1 cellular context compared by ENCODE assay signal in the genomic region with DNA sequence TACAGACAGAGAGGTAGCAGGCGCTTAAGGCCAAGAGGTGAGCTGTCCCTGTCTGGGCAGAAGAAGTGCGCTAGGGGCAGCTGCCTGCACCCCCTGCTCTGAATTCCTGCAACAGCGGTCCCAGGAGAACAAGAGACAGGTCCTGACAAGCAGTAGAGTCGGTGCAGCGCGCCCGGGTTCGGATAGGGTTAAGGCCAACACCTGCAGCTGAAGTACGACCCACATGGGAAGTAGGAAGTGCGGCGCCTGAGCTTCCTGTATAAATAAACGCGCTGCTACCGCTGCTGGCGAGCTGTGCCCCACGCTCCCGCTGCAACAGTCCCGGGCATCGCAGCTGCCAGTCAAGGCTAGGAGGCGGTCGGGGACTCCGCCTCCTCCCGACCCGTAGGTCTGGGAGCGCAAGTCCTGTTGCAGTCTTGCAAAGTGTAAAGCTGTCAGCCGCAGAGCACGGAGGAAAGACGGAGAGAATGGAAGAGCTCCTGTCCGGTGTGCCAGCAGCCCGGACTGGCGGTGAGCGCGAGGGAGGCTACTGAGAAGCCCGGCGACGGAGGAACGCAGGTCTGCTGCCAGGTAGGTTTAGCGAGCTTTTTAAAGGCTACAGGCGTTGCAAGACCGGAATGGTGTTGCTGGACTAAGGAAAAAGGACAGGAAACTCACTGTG.
A peak's percentile ranks its signal among the peaks of the same experiment; 100 is the strongest.
TF ChIP-seq lines count a peak whose summit lies in the region.

A gene (plus strand): TSS at position 290 of the 661 bp plus-strand sequence. CDS start 12,185 bp downstream, outside the sequence.

TF ChIP-seq in HepG2, 621 proteins besides CTCF, POLR2A, EP300 and RAD21 (continued from another document and continues in another):
- TF ChIP-seq, protein P1, sequence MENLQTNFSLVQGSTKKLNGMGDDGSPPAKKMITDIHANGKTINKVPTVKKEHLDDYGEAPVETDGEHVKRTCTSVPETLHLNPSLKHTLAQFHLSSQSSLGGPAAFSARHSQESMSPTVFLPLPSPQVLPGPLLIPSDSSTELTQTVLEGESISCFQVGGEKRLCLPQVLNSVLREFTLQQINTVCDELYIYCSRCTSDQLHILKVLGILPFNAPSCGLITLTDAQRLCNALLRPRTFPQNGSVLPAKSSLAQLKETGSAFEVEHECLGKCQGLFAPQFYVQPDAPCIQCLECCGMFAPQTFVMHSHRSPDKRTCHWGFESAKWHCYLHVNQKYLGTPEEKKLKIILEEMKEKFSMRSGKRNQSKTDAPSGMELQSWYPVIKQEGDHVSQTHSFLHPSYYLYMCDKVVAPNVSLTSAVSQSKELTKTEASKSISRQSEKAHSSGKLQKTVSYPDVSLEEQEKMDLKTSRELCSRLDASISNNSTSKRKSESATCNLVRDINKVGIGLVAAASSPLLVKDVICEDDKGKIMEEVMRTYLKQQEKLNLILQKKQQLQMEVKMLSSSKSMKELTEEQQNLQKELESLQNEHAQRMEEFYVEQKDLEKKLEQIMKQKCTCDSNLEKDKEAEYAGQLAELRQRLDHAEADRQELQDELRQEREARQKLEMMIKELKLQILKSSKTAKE (CRISPR knock-in tag; IDR thresholded peaks at IDR 0.05; ENCODE audit: borderline replicate concordance), result peak; percentile 88; the same call in 1 of the 2 replicates
- peak; percentile 47 for TF ChIP-seq ZNF430 (CRISPR knock-in tag; IDR thresholded peaks at IDR 0.05)
- TF ChIP-seq ZNF550 (CRISPR knock-in tag; IDR thresholded peaks at IDR 0.05; ENCODE audit: borderline replicate concordance), result no peak
- no peak for TF ChIP-seq ZNF180 (CRISPR knock-in tag; IDR thresholded peaks at IDR 0.05; ENCODE audit: borderline replicate concordance, low read depth)
- TF ChIP-seq, protein P2, sequence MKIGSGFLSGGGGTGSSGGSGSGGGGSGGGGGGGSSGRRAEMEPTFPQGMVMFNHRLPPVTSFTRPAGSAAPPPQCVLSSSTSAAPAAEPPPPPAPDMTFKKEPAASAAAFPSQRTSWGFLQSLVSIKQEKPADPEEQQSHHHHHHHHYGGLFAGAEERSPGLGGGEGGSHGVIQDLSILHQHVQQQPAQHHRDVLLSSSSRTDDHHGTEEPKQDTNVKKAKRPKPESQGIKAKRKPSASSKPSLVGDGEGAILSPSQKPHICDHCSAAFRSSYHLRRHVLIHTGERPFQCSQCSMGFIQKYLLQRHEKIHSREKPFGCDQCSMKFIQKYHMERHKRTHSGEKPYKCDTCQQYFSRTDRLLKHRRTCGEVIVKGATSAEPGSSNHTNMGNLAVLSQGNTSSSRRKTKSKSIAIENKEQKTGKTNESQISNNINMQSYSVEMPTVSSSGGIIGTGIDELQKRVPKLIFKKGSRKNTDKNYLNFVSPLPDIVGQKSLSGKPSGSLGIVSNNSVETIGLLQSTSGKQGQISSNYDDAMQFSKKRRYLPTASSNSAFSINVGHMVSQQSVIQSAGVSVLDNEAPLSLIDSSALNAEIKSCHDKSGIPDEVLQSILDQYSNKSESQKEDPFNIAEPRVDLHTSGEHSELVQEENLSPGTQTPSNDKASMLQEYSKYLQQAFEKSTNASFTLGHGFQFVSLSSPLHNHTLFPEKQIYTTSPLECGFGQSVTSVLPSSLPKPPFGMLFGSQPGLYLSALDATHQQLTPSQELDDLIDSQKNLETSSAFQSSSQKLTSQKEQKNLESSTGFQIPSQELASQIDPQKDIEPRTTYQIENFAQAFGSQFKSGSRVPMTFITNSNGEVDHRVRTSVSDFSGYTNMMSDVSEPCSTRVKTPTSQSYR (CRISPR knock-in tag; IDR thresholded peaks at IDR 0.05; ENCODE audit: borderline replicate concordance), result peak; percentile 9; the same call in 1 of the 2 replicates
- no peak for TF ChIP-seq HMGA1 (CRISPR knock-in tag; conservative IDR thresholded peaks at IDR 0.05)
- TF ChIP-seq, protein P3, sequence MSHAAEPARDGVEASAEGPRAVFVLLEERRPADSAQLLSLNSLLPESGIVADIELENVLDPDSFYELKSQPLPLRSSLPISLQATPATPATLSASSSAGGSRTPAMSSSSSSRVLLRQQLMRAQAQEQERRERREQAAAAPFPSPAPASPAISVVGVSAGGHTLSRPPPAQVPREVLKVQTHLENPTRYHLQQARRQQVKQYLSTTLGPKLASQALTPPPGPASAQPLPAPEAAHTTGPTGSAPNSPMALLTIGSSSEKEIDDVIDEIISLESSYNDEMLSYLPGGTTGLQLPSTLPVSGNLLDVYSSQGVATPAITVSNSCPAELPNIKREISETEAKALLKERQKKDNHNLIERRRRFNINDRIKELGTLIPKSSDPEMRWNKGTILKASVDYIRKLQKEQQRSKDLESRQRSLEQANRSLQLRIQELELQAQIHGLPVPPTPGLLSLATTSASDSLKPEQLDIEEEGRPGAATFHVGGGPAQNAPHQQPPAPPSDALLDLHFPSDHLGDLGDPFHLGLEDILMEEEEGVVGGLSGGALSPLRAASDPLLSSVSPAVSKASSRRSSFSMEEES (CRISPR knock-in tag; IDR thresholded peaks at IDR 0.05), result peak; percentile 26; the same call in 1 of the 2 replicates
- peak; percentile 58 for TF ChIP-seq IKZF4 (CRISPR knock-in tag; IDR thresholded peaks at IDR 0.05; ENCODE audit: borderline replicate concordance, low read depth, not compliant biosample characterization)
- TF ChIP-seq SP1 (IDR thresholded peaks at IDR 0.05), result no peak
- 0 out of 2 replicates have a peak, but pooled peaks have one; percentile 51 for TF ChIP-seq SP1 (CRISPR knock-in tag; IDR thresholded peaks at IDR 0.05)
- TF ChIP-seq MAFF (IDR thresholded peaks at IDR 0.05; ENCODE audit: low read depth, low read length), result no peak
- TF ChIP-seq ZNF644 (CRISPR knock-in tag; IDR thresholded peaks at IDR 0.05; ENCODE audit: low read depth), result no peak
- TF ChIP-seq JUN (CRISPR knock-in tag; IDR thresholded peaks at IDR 0.05), result peak; percentile 48; the same call in 1 of the 2 replicates
- TF ChIP-seq LCORL (IDR thresholded peaks at IDR 0.05), result no peak
- peak; percentile 90 for TF ChIP-seq LCORL (CRISPR knock-in tag; IDR thresholded peaks at IDR 0.05)
- TF ChIP-seq, protein P4, sequence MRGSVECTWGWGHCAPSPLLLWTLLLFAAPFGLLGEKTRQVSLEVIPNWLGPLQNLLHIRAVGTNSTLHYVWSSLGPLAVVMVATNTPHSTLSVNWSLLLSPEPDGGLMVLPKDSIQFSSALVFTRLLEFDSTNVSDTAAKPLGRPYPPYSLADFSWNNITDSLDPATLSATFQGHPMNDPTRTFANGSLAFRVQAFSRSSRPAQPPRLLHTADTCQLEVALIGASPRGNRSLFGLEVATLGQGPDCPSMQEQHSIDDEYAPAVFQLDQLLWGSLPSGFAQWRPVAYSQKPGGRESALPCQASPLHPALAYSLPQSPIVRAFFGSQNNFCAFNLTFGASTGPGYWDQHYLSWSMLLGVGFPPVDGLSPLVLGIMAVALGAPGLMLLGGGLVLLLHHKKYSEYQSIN (CRISPR knock-in tag; IDR thresholded peaks at IDR 0.05; ENCODE audit: borderline replicate concordance), result no peak
- no peak for TF ChIP-seq ZNF775 (CRISPR knock-in tag; IDR thresholded peaks at IDR 0.05; ENCODE audit: borderline replicate concordance)
- peak; percentile 85; the same call in 1 of the 2 replicates for TF ChIP-seq FOXC1 (CRISPR knock-in tag; IDR thresholded peaks at IDR 0.05; ENCODE audit: borderline replicate concordance)
- TF ChIP-seq NONO (IDR thresholded peaks at IDR 0.05), result no peak
- peak; percentile 95 for TF ChIP-seq NONO (CRISPR knock-in tag; conservative IDR thresholded peaks at IDR 0.05)
- TF ChIP-seq, protein P5, sequence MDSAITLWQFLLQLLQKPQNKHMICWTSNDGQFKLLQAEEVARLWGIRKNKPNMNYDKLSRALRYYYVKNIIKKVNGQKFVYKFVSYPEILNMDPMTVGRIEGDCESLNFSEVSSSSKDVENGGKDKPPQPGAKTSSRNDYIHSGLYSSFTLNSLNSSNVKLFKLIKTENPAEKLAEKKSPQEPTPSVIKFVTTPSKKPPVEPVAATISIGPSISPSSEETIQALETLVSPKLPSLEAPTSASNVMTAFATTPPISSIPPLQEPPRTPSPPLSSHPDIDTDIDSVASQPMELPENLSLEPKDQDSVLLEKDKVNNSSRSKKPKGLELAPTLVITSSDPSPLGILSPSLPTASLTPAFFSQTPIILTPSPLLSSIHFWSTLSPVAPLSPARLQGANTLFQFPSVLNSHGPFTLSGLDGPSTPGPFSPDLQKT (CRISPR knock-in tag; IDR thresholded peaks at IDR 0.05; ENCODE audit: borderline replicate concordance), result no peak
- TF ChIP-seq, protein P6, sequence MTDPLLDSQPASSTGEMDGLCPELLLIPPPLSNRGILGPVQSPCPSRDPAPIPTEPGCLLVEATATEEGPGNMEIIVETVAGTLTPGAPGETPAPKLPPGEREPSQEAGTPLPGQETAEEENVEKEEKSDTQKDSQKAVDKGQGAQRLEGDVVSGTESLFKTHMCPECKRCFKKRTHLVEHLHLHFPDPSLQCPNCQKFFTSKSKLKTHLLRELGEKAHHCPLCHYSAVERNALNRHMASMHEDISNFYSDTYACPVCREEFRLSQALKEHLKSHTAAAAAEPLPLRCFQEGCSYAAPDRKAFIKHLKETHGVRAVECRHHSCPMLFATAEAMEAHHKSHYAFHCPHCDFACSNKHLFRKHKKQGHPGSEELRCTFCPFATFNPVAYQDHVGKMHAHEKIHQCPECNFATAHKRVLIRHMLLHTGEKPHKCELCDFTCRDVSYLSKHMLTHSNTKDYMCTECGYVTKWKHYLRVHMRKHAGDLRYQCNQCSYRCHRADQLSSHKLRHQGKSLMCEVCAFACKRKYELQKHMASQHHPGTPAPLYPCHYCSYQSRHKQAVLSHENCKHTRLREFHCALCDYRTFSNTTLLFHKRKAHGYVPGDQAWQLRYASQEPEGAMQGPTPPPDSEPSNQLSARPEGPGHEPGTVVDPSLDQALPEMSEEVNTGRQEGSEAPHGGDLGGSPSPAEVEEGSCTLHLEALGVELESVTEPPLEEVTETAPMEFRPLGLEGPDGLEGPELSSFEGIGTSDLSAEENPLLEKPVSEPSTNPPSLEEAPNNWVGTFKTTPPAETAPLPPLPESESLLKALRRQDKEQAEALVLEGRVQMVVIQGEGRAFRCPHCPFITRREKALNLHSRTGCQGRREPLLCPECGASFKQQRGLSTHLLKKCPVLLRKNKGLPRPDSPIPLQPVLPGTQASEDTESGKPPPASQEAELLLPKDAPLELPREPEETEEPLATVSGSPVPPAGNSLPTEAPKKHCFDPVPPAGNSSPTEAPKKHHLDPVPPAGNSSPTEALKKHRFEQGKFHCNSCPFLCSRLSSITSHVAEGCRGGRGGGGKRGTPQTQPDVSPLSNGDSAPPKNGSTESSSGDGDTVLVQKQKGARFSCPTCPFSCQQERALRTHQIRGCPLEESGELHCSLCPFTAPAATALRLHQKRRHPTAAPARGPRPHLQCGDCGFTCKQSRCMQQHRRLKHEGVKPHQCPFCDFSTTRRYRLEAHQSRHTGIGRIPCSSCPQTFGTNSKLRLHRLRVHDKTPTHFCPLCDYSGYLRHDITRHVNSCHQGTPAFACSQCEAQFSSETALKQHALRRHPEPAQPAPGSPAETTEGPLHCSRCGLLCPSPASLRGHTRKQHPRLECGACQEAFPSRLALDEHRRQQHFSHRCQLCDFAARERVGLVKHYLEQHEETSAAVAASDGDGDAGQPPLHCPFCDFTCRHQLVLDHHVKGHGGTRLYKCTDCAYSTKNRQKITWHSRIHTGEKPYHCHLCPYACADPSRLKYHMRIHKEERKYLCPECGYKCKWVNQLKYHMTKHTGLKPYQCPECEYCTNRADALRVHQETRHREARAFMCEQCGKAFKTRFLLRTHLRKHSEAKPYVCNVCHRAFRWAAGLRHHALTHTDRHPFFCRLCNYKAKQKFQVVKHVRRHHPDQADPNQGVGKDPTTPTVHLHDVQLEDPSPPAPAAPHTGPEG (CRISPR knock-in tag; IDR thresholded peaks at IDR 0.05), result no peak; the same call in 1 of the 2 replicates
- TF ChIP-seq RARA (CRISPR knock-in tag; IDR thresholded peaks at IDR 0.05), result peak; percentile 55
- TF ChIP-seq BRCA1 (CRISPR knock-in tag; IDR thresholded peaks at IDR 0.05), result no peak
- peak; percentile 56 for TF ChIP-seq FOSL2 (CRISPR knock-in tag; IDR thresholded peaks at IDR 0.05)
- TF ChIP-seq NCOR1 (IDR thresholded peaks at IDR 0.05; ENCODE audit: borderline replicate concordance, low read length), result no peak
- peak; percentile 97 for TF ChIP-seq SAP130 (CRISPR knock-in tag; IDR thresholded peaks at IDR 0.05; ENCODE audit: low read depth)
- TF ChIP-seq ZNF530 (CRISPR knock-in tag; IDR thresholded peaks at IDR 0.05; ENCODE audit: low read depth), result no peak
- TF ChIP-seq, protein P7, sequence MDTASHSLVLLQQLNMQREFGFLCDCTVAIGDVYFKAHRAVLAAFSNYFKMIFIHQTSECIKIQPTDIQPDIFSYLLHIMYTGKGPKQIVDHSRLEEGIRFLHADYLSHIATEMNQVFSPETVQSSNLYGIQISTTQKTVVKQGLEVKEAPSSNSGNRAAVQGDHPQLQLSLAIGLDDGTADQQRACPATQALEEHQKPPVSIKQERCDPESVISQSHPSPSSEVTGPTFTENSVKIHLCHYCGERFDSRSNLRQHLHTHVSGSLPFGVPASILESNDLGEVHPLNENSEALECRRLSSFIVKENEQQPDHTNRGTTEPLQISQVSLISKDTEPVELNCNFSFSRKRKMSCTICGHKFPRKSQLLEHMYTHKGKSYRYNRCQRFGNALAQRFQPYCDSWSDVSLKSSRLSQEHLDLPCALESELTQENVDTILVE (CRISPR knock-in tag; IDR thresholded peaks at IDR 0.05), result peak; percentile 80
- peak; percentile 14; the same call in 1 of the 2 replicates for TF ChIP-seq NCOA2 (CRISPR knock-in tag; IDR thresholded peaks at IDR 0.05)
- TF ChIP-seq SP4 (CRISPR knock-in tag; IDR thresholded peaks at IDR 0.05), result peak; percentile 60; the same call in 1 of the 2 replicates
- no peak for TF ChIP-seq MYNN (CRISPR knock-in tag; IDR thresholded peaks at IDR 0.05; ENCODE audit: low read depth)
- peak; percentile 89 for TF ChIP-seq KMT2B (CRISPR knock-in tag; IDR thresholded peaks at IDR 0.05)
- no peak for TF ChIP-seq RBM22 (optimal IDR thresholded peaks at IDR 0.05; ENCODE audit: low read length)
- TF ChIP-seq ZNF674 (CRISPR knock-in tag; IDR thresholded peaks at IDR 0.05; ENCODE audit: low read depth), result no peak
- TF ChIP-seq SKI (IDR thresholded peaks at IDR 0.05; ENCODE audit: partially characterized antibody), result peak; percentile 59
- TF ChIP-seq ZNF235 (CRISPR knock-in tag; IDR thresholded peaks at IDR 0.05; ENCODE audit: borderline replicate concordance), result no peak
- peak; percentile 38; the same call in 1 of the 2 replicates for TF ChIP-seq NR2F2 (IDR thresholded peaks at IDR 0.05; ENCODE audit: borderline replicate concordance, low read depth)
- TF ChIP-seq ZNF605 (CRISPR knock-in tag; IDR thresholded peaks at IDR 0.05), result peak; percentile 72; the same call in 1 of the 2 replicates
- 0 out of 2 replicates have a peak, but pooled peaks have one; percentile 40 for TF ChIP-seq NRL (CRISPR knock-in tag; IDR thresholded peaks at IDR 0.05; ENCODE audit: borderline replicate concordance)
- TF ChIP-seq, protein P8, sequence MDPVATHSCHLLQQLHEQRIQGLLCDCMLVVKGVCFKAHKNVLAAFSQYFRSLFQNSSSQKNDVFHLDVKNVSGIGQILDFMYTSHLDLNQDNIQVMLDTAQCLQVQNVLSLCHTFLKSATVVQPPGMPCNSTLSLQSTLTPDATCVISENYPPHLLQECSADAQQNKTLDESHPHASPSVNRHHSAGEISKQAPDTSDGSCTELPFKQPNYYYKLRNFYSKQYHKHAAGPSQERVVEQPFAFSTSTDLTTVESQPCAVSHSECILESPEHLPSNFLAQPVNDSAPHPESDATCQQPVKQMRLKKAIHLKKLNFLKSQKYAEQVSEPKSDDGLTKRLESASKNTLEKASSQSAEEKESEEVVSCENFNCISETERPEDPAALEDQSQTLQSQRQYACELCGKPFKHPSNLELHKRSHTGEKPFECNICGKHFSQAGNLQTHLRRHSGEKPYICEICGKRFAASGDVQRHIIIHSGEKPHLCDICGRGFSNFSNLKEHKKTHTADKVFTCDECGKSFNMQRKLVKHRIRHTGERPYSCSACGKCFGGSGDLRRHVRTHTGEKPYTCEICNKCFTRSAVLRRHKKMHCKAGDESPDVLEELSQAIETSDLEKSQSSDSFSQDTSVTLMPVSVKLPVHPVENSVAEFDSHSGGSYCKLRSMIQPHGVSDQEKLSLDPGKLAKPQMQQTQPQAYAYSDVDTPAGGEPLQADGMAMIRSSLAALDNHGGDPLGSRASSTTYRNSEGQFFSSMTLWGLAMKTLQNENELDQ (CRISPR knock-in tag; IDR thresholded peaks at IDR 0.05; ENCODE audit: borderline replicate concordance), result 0 out of 2 replicates have a peak, but pooled peaks have one; percentile 42
